13 cellular contexts compared by ENCODE assay signal in the genomic region with DNA sequence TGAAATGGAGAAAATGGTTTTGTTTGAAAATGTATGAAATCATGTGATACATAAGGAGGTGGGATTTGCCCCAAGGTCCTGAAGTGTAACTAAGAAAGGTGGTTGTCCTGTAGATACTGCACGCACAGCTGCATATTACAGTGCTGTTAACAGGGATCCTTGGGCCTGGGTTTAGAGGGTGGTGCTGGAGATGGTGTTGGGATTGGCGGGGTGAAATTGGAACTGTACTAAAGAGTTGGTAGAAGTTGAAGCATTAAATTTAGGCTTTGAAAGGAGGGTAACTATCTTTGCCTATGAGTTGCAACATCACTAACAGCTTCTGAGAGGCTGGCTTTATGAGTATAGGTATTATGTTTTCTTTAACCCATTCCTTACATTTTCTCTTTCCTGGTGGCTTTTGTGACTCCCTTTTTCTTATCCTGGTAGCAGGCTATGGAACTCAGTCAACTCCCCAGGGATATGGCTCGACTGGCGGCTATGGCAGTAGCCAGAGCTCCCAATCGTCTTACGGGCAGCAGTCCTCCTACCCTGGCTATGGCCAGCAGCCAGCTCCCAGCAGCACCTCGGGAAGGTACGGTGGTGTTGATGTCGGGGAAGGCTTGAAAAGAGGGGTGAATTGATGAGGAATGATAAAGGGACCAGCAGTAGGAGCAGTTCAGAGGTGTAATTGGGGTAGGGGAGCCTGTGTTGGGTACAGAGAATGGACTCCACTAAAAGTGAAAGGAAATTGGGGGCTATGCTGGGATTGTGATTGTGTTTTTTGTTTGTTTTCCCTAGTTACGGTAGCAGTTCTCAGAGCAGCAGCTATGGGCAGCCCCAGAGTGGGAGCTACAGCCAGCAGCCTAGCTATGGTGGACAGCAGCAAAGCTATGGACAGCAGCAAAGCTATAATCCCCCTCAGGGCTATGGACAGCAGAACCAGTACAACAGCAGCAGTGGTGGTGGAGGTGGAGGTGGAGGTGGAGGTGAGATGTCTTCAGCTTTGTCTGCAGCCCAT. TPM values are rescaled to one million over a fixed set of nuclear protein-coding genes. Genes with fewer than 3 reads are reported as not detected.
DNase-seq lines count a peak whose midpoint lies in the region; ATAC-seq and TF ChIP-seq lines count a peak whose summit lies in the region.
"Had no signal": no experiment of that assay in that cellular context is flagged by ENCODE, and none has a peak within 500 bp of the region (broad histone marks: within the 10 kb centered on the region; RNA-seq: fewer than 3 reads in every experiment).

No MANE protein-coding gene starts in this region.

- H3K4me3 ChIP-seq in BE2C (ENCODE audit: low read depth, low read length) (peak overlapping the region; percentile 97), HFF-Myc (replicated peaks; ENCODE audit: low read depth, low read length) (peak overlapping the region; percentile 86), suprapubic skin (no peak overlapping the region)

- H3K36me3 ChIP-seq in BE2C (peaks cover 78% of the 10 kb centered on the region), suprapubic skin (peaks cover 64% of the 10 kb centered on the region)

- no peaks in the 10 kb centered on the region for H3K9me3 ChIP-seq in BE2C
- no peaks in the 10 kb centered on the region for H3K9me3 ChIP-seq in suprapubic skin

- no peak for TF ChIP-seq EP300 in suprapubic skin (IDR thresholded peaks at IDR 0.05)

- ATAC-seq in naive B cell (ENCODE audit: low read depth in 2 of 2) (no peak), HG03025 (IDR thresholded peaks at IDR 0.05; ENCODE audit: low FRiP score, unreplicated experiment) (no peak)

- DNase-seq in BE2C (peak; percentile 39), HFF-Myc (ENCODE audit: extremely low read depth, low read depth) (no peak), naive B cell (no peak), suprapubic skin (ENCODE audit: low spot score in 2 of 2) (no peak), NCI-H226 (no peak), NCI-H1048 (lab: John Stamatoyannopoulos, UW) (no peak)
- DNase-seq: activated CD4-positive, alpha-beta T cell treated with anti-CD3 and anti-CD28 coated beads, Interleukin-2, amount 50 U/mL, for 1 hour; NCI-H1694 treated with DMSO at 0.1 percent for 48 hours had no signal

- TF ChIP-seq CTCF in BE2C (IDR thresholded peaks at IDR 0.05; ENCODE audit: low read depth, low read length) (no peak), HFF-Myc (IDR thresholded peaks at IDR 0.05; ENCODE audit: low read depth, low read length, missing control alignments) (no peak), suprapubic skin (IDR thresholded peaks at IDR 0.05) (no peak)

- peaks cover 72% of the 10 kb centered on the region for H3K4me1 Mint-ChIP-seq in activated naive CD8-positive, alpha-beta T cell (ENCODE audit: low read depth)
- H3K4me1 Mint-ChIP-seq in naive B cell, result peaks cover 48 to 53% (median 52%) of the 10 kb centered on the region in 3 donors

- no peaks in the 10 kb centered on the region; the same call in none of the 2 replicates for H3K4me1 ChIP-seq in BE2C
- peaks cover 47% of the 10 kb centered on the region for H3K4me1 ChIP-seq in suprapubic skin

- H3K27me3 ChIP-seq in BE2C (no peaks in the 10 kb centered on the region), suprapubic skin (no peaks in the 10 kb centered on the region)

- 80% methylated on average over 10 of the region's 10 CpGs for WGBS in suprapubic skin

- no peak overlapping the region for H3K27ac ChIP-seq in suprapubic skin

- peak overlapping the region; percentile 99 for H3K4me3 Mint-ChIP-seq in activated naive CD8-positive, alpha-beta T cell
- peak overlapping the region in 2 of 8 donors; percentile 77 to 97 for H3K4me3 Mint-ChIP-seq in naive B cell

- no peaks in the 10 kb centered on the region for H3K9me3 Mint-ChIP-seq in activated naive CD8-positive, alpha-beta T cell (ENCODE audit: low read depth)
- H3K9me3 Mint-ChIP-seq in naive B cell, result peaks cover 0 to 1% (median 0%) of the 10 kb centered on the region in 7 donors

- H3K27ac Mint-ChIP-seq in activated naive CD8-positive, alpha-beta T cell, result peak overlapping the region; percentile 88
- H3K27ac Mint-ChIP-seq in naive B cell, result peak overlapping the region; percentile 34 to 99 (median 72)

- H3K36me3 Mint-ChIP-seq in activated naive CD8-positive, alpha-beta T cell, result peaks cover 27% of the 10 kb centered on the region
- H3K36me3 Mint-ChIP-seq in naive B cell, result peaks cover 34 to 38% of the 10 kb centered on the region in 2 donors

- H3K27me3 Mint-ChIP-seq in activated naive CD8-positive, alpha-beta T cell, result no peaks in the 10 kb centered on the region
- no peaks in the 10 kb centered on the region for H3K27me3 Mint-ChIP-seq in naive B cell

- TF ChIP-seq POLR2A in suprapubic skin (IDR thresholded peaks at IDR 0.05), result no peak

RNA-seq across cellular contexts. Expression of gene FUS, which starts 3.8 kb away (rescaled TPM):
- polyA plus RNA-seq in BE2C (2012; ENCODE audit: insufficient read depth, insufficient read length, low read depth), result 509 TPM
- polyA plus RNA-seq in naive B cell (ENCODE audit: low read depth in 6 of 6), result 100 to 1,000 TPM in 5 of 6 donors, 10 to 100 TPM in 1; 79.0 to 177 (median 145) TPM
- 100 to 1,000 TPM in 1 of 4 donors, 10 to 100 TPM in 3; 52.5 to 121 (median 58.9) TPM for total RNA-seq in suprapubic skin

RNA-seq across cellular contexts. Expression of gene PYCARD, which starts 18.8 kb away (rescaled TPM):
- polyA plus RNA-seq in BE2C (2012; ENCODE audit: insufficient read depth, insufficient read length, low read depth), result not detected
- polyA plus RNA-seq in naive B cell (ENCODE audit: low read depth in 6 of 6), result 10 to 100 TPM; 48.8 to 79.2 (median 68.8) TPM
- total RNA-seq in suprapubic skin, result 100 to 1,000 TPM in 3 of 4 donors, 10 to 100 TPM in 1; 43.8 to 162 (median 121) TPM

RNA-seq across cellular contexts. Expression of gene TRIM72, which starts 30.2 kb away (rescaled TPM):
- polyA plus RNA-seq in BE2C (2012; ENCODE audit: insufficient read depth, insufficient read length, low read depth), result 0.54 TPM
- not detected for polyA plus RNA-seq in naive B cell (ENCODE audit: low read depth in 6 of 6)
- under 1 TPM in 2 of 4 donors, not detected in 2; 0.15 to 0.17 TPM for total RNA-seq in suprapubic skin
- total RNA-seq: bronchial epithelial cell, Daoy had no signal

RNA-seq across cellular contexts. Expression of gene PYDC1, which starts 33.2 kb away (rescaled TPM):
- polyA plus RNA-seq in BE2C (2012; ENCODE audit: insufficient read depth, insufficient read length, low read depth), result not detected
- polyA plus RNA-seq in naive B cell (ENCODE audit: low read depth in 6 of 6), result not detected
- total RNA-seq in suprapubic skin, result 10 to 100 TPM in 2 of 4 donors, 1 to 10 TPM in 1, not detected in 1; 4.2 to 17.7 (median 13.8) TPM
- total RNA-seq: bronchial epithelial cell, Daoy, mesenteric fat pad had no signal

RNA-seq across cellular contexts. Expression of gene PRSS36, which starts 33.9 kb away (rescaled TPM):
- polyA plus RNA-seq in BE2C (2012; ENCODE audit: insufficient read depth, insufficient read length, low read depth), result 2.3 TPM
- polyA plus RNA-seq in naive B cell (ENCODE audit: low read depth in 6 of 6), result under 1 TPM in 4 of 6 donors, not detected in 2; 0.40 to 0.85 (median 0.64) TPM
- 10 to 100 TPM in 2 of 4 donors, 1 to 10 TPM in 2; 2.2 to 17.8 (median 8.4) TPM for total RNA-seq in suprapubic skin
